8 cellular contexts compared by ENCODE assay signal in the genomic region with DNA sequence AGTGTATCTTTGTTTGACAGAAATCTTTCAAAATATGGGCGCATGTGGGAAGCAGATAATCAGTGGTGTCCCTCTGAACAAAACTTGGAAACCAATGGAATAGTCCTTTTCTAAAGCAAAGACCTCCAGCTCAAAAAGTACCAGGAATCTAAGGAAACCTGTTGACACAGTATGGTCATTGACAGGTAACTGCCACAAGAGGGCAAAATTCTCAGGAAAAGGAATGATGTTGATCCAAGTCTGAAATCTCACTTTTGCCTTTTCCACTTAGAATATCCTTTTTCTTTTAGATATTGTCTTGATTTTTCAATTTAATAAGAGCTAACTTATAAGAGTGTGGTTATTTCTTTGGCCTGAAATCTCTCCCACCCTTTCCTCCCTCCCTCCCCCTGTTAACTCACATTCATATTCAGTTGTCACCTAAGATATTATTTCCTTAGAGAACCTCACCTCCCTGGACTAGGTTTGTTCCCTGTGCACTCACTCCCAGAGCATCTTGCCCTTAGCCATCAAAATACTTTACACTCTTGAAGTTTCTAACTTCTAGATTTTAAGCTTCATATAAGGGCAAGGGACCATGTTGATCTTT. TPM values are rescaled to one million over a fixed set of nuclear protein-coding genes. Genes with fewer than 3 reads are reported as not detected.
DNase-seq lines count a peak whose midpoint lies in the region; ATAC-seq, FAIRE-seq and TF ChIP-seq lines count a peak whose summit lies in the region.

No MANE protein-coding gene starts in this region.

- dilution Hi-C loops in endothelial cell of umbilical vein (cut with MboI; ENCODE audit: extremely low pct_ligation_motif_present, low sequenced_read_pairs) = no loop called here

- no peak overlapping the region for H3K27ac ChIP-seq in A549
- H3K27ac ChIP-seq in endothelial cell of umbilical vein (ENCODE audit: insufficient read depth, low read depth, low read length) = no peak overlapping the region
- no peak overlapping the region for H3K27ac ChIP-seq in parathyroid adenoma

- FAIRE-seq in A549 (lab: Jason Lieb, UNC) (peak; percentile 83), endothelial cell of umbilical vein (lab: Jason Lieb, UNC) (no peak)

- H3K79me2 ChIP-seq in endothelial cell of umbilical vein (ENCODE audit: control insufficient read depth, insufficient read depth, low read length) (no peaks in the 10 kb centered on the region), parathyroid adenoma (no peaks in the 10 kb centered on the region)

- POLR2A ChIA-PET in A549 (lab: Yijun Ruan, JAX) = interaction anchor here (1.0 kb wide), 1 partner anchor 152 kb away, joined by 3 read pairs; no protein-coding TSS in a partner anchor
- POLR2A ChIA-PET in endothelial cell of umbilical vein (lab: Charles Lee) = no interaction called here

- intact Hi-C loops in endothelial cell of umbilical vein (cut with micrococcal nuclease) = loop anchor here (1.0 to 10.0 kb wide), 4 partner anchors 16 to 591 kb away; no protein-coding TSS in a partner anchor

- no peak overlapping the region for H3K9ac ChIP-seq in endothelial cell of umbilical vein (replicated peaks; ENCODE audit: extremely low read depth, insufficient read depth, low read length)
- H3K9ac ChIP-seq in parathyroid adenoma = no peak overlapping the region

- TF ChIP-seq CTCF in A549 (IDR thresholded peaks at IDR 0.05) = peak; percentile 66
- TF ChIP-seq CTCF in GM12873 (IDR thresholded peaks at IDR 0.05; ENCODE audit: insufficient read depth, low read depth, low read length, missing control alignments) = peak; percentile 74
- peak; percentile 41 to 50 for TF ChIP-seq CTCF in endothelial cell of umbilical vein (IDR thresholded peaks at IDR 0.05; ENCODE audit: extremely low read depth in 1 of 2, insufficient read depth in 1 of 2, low read depth in 1 of 2, low read length in 2 of 2)
- peak; percentile 33 for TF ChIP-seq CTCF in parathyroid adenoma (IDR thresholded peaks at IDR 0.05)

- no peak overlapping the region for H3K4me3 ChIP-seq in A549
- no peak overlapping the region for H3K4me3 ChIP-seq in endothelial cell of umbilical vein (replicated peaks in 1 of 3; ENCODE audit: insufficient read depth in 1 of 3, low read depth in 1 of 3, low read length in 3 of 3)
- no peak overlapping the region for H3K4me3 ChIP-seq in parathyroid adenoma (ENCODE audit: low read depth, low read length)

- peaks cover 0 to 5% of the 10 kb centered on the region in 2 experiments for H3K27me3 ChIP-seq in endothelial cell of umbilical vein (ENCODE audit: control insufficient read depth in 2 of 2, insufficient read depth in 2 of 2, low read length in 2 of 2)
- H3K27me3 ChIP-seq in parathyroid adenoma (ENCODE audit: control insufficient read depth, insufficient read depth, low read length) = no peaks in the 10 kb centered on the region

- H3K9me3 ChIP-seq in A549 (no peaks in the 10 kb centered on the region), endothelial cell of umbilical vein (replicated peaks; ENCODE audit: control insufficient read depth, insufficient read depth, low read length) (no peaks in the 10 kb centered on the region), parathyroid adenoma (ENCODE audit: control insufficient read depth, low read length) (no peaks in the 10 kb centered on the region)

- DNase-seq in A549 (ENCODE audit: low read depth in 1 of 2, low spot score in 1 of 2) (peak; percentile 31 to 39), NCI-H82 (lab: John Stamatoyannopoulos, UW) (peak; percentile 78), endothelial cell of umbilical vein (ENCODE audit: low read depth, low spot score) (peak; percentile 35)

- CTCF ChIA-PET in A549 (lab: Yijun Ruan, JAX) = interaction anchor here (0.5 to 6.4 kb wide), 51 partner anchors 9 to 963 kb away, joined by 3 to 193 read pairs (median 4); a partner anchor contains a TSS
- CTCF ChIA-PET in endothelial cell of umbilical vein (lab: Charles Lee) = interaction anchor here (0.5 to 8.9 kb wide), 38 partner anchors 11 to 599 kb away, joined by 3 to 493 read pairs (median 5); no protein-coding TSS in a partner anchor

- H4K20me1 ChIP-seq in endothelial cell of umbilical vein (replicated peaks; ENCODE audit: control insufficient read depth, extremely low read depth, insufficient read depth, low read length) = no peaks in the 10 kb centered on the region

- H3K9me1 ChIP-seq in endothelial cell of umbilical vein (replicated peaks; ENCODE audit: control insufficient read depth, extremely low read depth, insufficient read depth, low read length) = no peaks in the 10 kb centered on the region

- no peak overlapping the region for H3K4me2 ChIP-seq in A549
- no peak overlapping the region for H3K4me2 ChIP-seq in endothelial cell of umbilical vein (ENCODE audit: insufficient read depth, low read length)
- no peak overlapping the region for H3K4me2 ChIP-seq in parathyroid adenoma (ENCODE audit: low read length)

- no peak for TF ChIP-seq EP300 in A549 (IDR thresholded peaks at IDR 0.05)

- ATAC-seq in A549 (peak; percentile 64 to 82; a peak in 3 of 6 replicates), HG02840 (IDR thresholded peaks at IDR 0.05; ENCODE audit: low FRiP score, unreplicated experiment) (no peak), HG03432 (IDR thresholded peaks at IDR 0.05; ENCODE audit: unreplicated experiment) (no peak), HG02870 (IDR thresholded peaks at IDR 0.05; ENCODE audit: unreplicated experiment) (no peak)

- WGBS in A549 (ENCODE audit: missing lambda C conversion rate) = 0% methylated on average over 1 of the region's 1 CpG

- no TSS peak for BruUV-seq in endothelial cell of umbilical vein (replicated peaks; lab: Mats Ljungman, UMichigan)

- no peaks in the 10 kb centered on the region for H3K36me3 ChIP-seq in endothelial cell of umbilical vein (ENCODE audit: control insufficient read depth in 2 of 2, extremely low read depth in 1 of 2, insufficient read depth in 2 of 2, low read length in 2 of 2)
- H3K36me3 ChIP-seq in parathyroid adenoma (ENCODE audit: control insufficient read depth, insufficient read depth, low read length) = no peaks in the 10 kb centered on the region

- TF ChIP-seq RAD21 in A549 (conservative IDR thresholded peaks at IDR 0.05 in 1 of 2, IDR thresholded peaks at IDR 0.05 in 1 of 2) = peak; percentile 57 to 60

- H2AFZ ChIP-seq in endothelial cell of umbilical vein (ENCODE audit: low read depth, low read length) (no peak overlapping the region), parathyroid adenoma (no peak overlapping the region)

- H3K4me1 ChIP-seq in A549 (no peaks in the 10 kb centered on the region), endothelial cell of umbilical vein (ENCODE audit: control insufficient read depth, extremely low read depth, insufficient read depth, low read length) (peaks cover 3% of the 10 kb centered on the region), parathyroid adenoma (no peaks in the 10 kb centered on the region)

- TF ChIP-seq POLR2A in A549 (IDR thresholded peaks at IDR 0.05; ENCODE audit: low read length) (no peak), endothelial cell of umbilical vein (IDR thresholded peaks at IDR 0.05; ENCODE audit: low read depth, low read length) (no peak)

TF ChIP-seq in A549, 52 proteins besides CTCF, POLR2A, EP300 and RAD21:
- TF ChIP-seq RARB (CRISPR knock-in tag; IDR thresholded peaks at IDR 0.05) = no peak
- TF ChIP-seq, protein P1, sequence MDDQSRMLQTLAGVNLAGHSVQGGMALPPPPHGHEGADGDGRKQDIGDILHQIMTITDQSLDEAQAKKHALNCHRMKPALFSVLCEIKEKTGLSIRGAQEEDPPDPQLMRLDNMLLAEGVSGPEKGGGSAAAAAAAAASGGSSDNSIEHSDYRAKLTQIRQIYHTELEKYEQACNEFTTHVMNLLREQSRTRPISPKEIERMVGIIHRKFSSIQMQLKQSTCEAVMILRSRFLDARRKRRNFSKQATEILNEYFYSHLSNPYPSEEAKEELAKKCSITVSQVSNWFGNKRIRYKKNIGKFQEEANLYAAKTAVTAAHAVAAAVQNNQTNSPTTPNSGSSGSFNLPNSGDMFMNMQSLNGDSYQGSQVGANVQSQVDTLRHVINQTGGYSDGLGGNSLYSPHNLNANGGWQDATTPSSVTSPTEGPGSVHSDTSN (IDR thresholded peaks at IDR 0.05) = no peak
- peak; percentile 70 for TF ChIP-seq SMC3 (IDR thresholded peaks at IDR 0.05)
- no peak for TF ChIP-seq EHF (CRISPR knock-in tag; IDR thresholded peaks at IDR 0.05)

TF ChIP-seq in endothelial cell of umbilical vein, 7 proteins besides CTCF, POLR2A, EP300 and RAD21:
- no peak for TF ChIP-seq FOS (IDR thresholded peaks at IDR 0.05; ENCODE audit: borderline replicate concordance, insufficient read depth, low read length)
- no peak for TF ChIP-seq EZH2 (IDR thresholded peaks at IDR 0.05; ENCODE audit: borderline replicate concordance, low read depth, low read length, severe bottlenecking)
- no peak for TF ChIP-seq JUN (IDR thresholded peaks at IDR 0.05; ENCODE audit: borderline replicate concordance, insufficient read depth, insufficient read length, low read depth)
- no peak for TF ChIP-seq GATA2 (IDR thresholded peaks at IDR 0.05; ENCODE audit: insufficient read depth, insufficient read length, low read depth, low read length)
- TF ChIP-seq MYC (IDR thresholded peaks at IDR 0.05; ENCODE audit: low read depth, low read length) = no peak
- TF ChIP-seq POLR2AphosphoS5 (IDR thresholded peaks at IDR 0.05; ENCODE audit: insufficient read depth, low read depth, low read length) = no peak
- TF ChIP-seq, protein P2, sequence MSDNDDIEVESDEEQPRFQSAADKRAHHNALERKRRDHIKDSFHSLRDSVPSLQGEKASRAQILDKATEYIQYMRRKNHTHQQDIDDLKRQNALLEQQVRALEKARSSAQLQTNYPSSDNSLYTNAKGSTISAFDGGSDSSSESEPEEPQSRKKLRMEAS (IDR thresholded peaks at IDR 0.05; ENCODE audit: insufficient read depth, insufficient read length) = no peak

RNA-seq across cellular contexts. Expression of a gene that starts 59.0 kb away (rescaled TPM):
- polyA plus RNA-seq in A549 (2011; rRNA removed) (2.6 and 3.5 TPM in 2 replicates), A549 (2017; fragmentation: RNase III; extraction: RNeasy Plus Mini Kit Qiagen cat#74134 plus additional on column Dnase treatment) (6.3 to 7.8 TPM (median 7.3 TPM) in 3 replicates), endothelial cell of umbilical vein (not detected in 2 replicates)
- polyA plus RNA-seq in A549 (2012; cell fraction: cytosol; rRNA removed) = 10.3 and 14.2 TPM in 2 replicates
- polyA plus RNA-seq in A549 (2012; cell fraction: nucleus; rRNA removed) = 7.9 and 8.8 TPM in 2 replicates
- polyA minus RNA-seq in A549 (2011; rRNA and poly(A)+ RNA removed) = 0.87 and 1.1 TPM in 2 replicates
- total RNA-seq in endothelial cell of umbilical vein = not detected in 2 replicates
- not detected in 2 replicates for polyA plus RNA-seq in endothelial cell of umbilical vein (2011; cell fraction: cytosol; rRNA removed)
- not detected in 2 replicates for polyA plus RNA-seq in endothelial cell of umbilical vein (2011; cell fraction: nucleus; rRNA removed)
- not detected in 2 replicates for polyA plus RNA-seq in endothelial cell of umbilical vein (2012)
- not detected in 2 replicates for polyA minus RNA-seq in endothelial cell of umbilical vein
- polyA minus RNA-seq in endothelial cell of umbilical vein (2011; cell fraction: cytosol; rRNA and poly(A)+ RNA removed) = 2.7 TPM
- not detected in 2 replicates for polyA minus RNA-seq in endothelial cell of umbilical vein (2011; cell fraction: nucleus; rRNA and poly(A)+ RNA removed)

Comparison
In these comparisons a context has a peak if more than half of its experiments do, and no peak if none do; other contexts are left out.
1. ATAC-seq: peak in A549 (2 of 2); none in HG02840 (single experiment), HG03432 (single experiment) and HG02870 (single experiment).
2. Peak in every context shown above with its lines, with median percentiles within 50 percentile points of each other: DNase-seq and CTCF ChIP-seq.